Comparison of ENCODE assay signal across 21 cellular contexts in genomic region chr3:27244374-27244773, GRCh38.
DNase-seq lines count a peak whose midpoint lies in the region; ATAC-seq, FAIRE-seq and TF ChIP-seq lines count a peak whose summit lies in the region.
"Had no signal": no experiment of that assay in that cellular context is flagged by ENCODE, and none has a peak within 500 bp of the region (broad histone marks: within the 10 kb centered on the region; RNA-seq: fewer than 3 reads in every experiment).

No MANE protein-coding gene starts in this region.

- no peak overlapping the region for H3K27ac Mint-ChIP-seq in stimulated activated effector memory CD8-positive, alpha-beta T cell treated with anti-CD3 and anti-CD28 coated beads, Interleukin-12 subunit alpha, Interleukin-12 subunit beta, amount 100 ng/mL, for 72 hours
- no peak overlapping the region for H3K27ac Mint-ChIP-seq in endothelial cell (ENCODE audit: unreplicated experiment)

- FAIRE-seq in HepG2 (lab: Jason Lieb, UNC) (no peak), H1 (lab: Jason Lieb, UNC) (no peak)
- FAIRE-seq: D721Med, RCC 7860 had no signal

- H3K23me2 ChIP-seq in H1 (ENCODE audit: low read depth, low read length): no peaks in the 10 kb centered on the region

- H3K23ac ChIP-seq in H1 (ENCODE audit: insufficient read length): no peak overlapping the region

- H2BK5ac ChIP-seq in H1 (ENCODE audit: low read depth, low read length): no peak overlapping the region

- no peak overlapping the region for H4K8ac ChIP-seq in H1 (ENCODE audit: extremely low read depth, insufficient read depth, low read length)

- no peaks in the 10 kb centered on the region for H3K79me1 ChIP-seq in H1 (ENCODE audit: low read depth, low read length)

- H3K14ac ChIP-seq in H1 (ENCODE audit: insufficient read length): no peak overlapping the region

- CTCF ChIA-PET in HepG2 (lab: Yijun Ruan, JAX; ENCODE audit: low intra/inter-chr PET ratio, low total read pairs) (no interaction called here), H1 (lab: Charles Lee; ENCODE audit: partially characterized antibody) (interaction anchor here (1.1 to 2.2 kb wide), 5 partner anchors 10 to 98 kb away, joined by 3 to 7 read pairs (median 5); no protein-coding TSS in a partner anchor)

- H2BK120ac ChIP-seq in H1 (replicated peaks; ENCODE audit: low read depth, low read length): no peak overlapping the region

- H2BK20ac ChIP-seq in H1 (ENCODE audit: low read length): no peak overlapping the region

- no peak for TF ChIP-seq POLR2A in HepG2 (IDR thresholded peaks at IDR 0.05; ENCODE audit: insufficient read depth in 1 of 2, low read depth in 2 of 2, low read length in 2 of 2)
- no peak for TF ChIP-seq POLR2A in right lobe of liver (IDR thresholded peaks at IDR 0.05)
- TF ChIP-seq POLR2A in NB4 (IDR thresholded peaks at IDR 0.05; ENCODE audit: extremely low read depth, insufficient read length): no peak
- no peak for TF ChIP-seq POLR2A in H1 (IDR thresholded peaks at IDR 0.05; ENCODE audit: control extremely low read depth in 1 of 2, low read depth in 2 of 2, low read length in 2 of 2)

- WGBS in HepG2 (ENCODE audit: low lambda C conversion rate): 62% methylated on average over 2 of the region's 2 CpGs
- 54% methylated on average over 1 of the region's 2 CpGs for WGBS in right lobe of liver (ENCODE audit: insufficient coverage, low coverage, low lambda C conversion rate, missing lambda C conversion rate)
- 66% methylated on average over 2 of the region's 2 CpGs; no CpG with 5 or more reads in 1 of the 2 experiments for WGBS in H1 (ENCODE audit: extremely low coverage in 1 of 2, insufficient coverage in 1 of 2, insufficient read length in 1 of 2, insufficient replicate concordance in 2 of 2, low coverage in 1 of 2, low lambda C conversion rate in 2 of 2, missing lambda C conversion rate in 1 of 2), 2 experiments

- H3K4me1 ChIP-seq in HepG2 (ENCODE audit: insufficient read depth, low read length): no peaks in the 10 kb centered on the region
- no peaks in the 10 kb centered on the region for H3K4me1 ChIP-seq in right lobe of liver
- no peaks in the 10 kb centered on the region for H3K4me1 ChIP-seq in H1 (replicated peaks in 1 of 4; ENCODE audit: control insufficient read depth in 3 of 4, insufficient read depth in 4 of 4, low read length in 3 of 4)

- H3K4me3 ChIP-seq in HepG2 (replicated peaks in 1 of 3; ENCODE audit: insufficient read depth in 1 of 3, low read depth in 2 of 3, low read length in 3 of 3) (no peak overlapping the region), right lobe of liver (no peak overlapping the region), NB4 (ENCODE audit: low read depth, low read length) (no peak overlapping the region), H1 (ENCODE audit: extremely low read depth in 1 of 4, insufficient read depth in 2 of 4, low read depth in 3 of 4, low read length in 4 of 4) (no peak overlapping the region)
- H3K4me3 ChIP-seq: SK-N-MC had no signal

- no peaks in the 10 kb centered on the region for H3K4me1 Mint-ChIP-seq in stimulated activated effector memory CD8-positive, alpha-beta T cell treated with anti-CD3 and anti-CD28 coated beads, Interleukin-12 subunit alpha, Interleukin-12 subunit beta, amount 100 ng/mL, for 72 hours
- H3K4me1 Mint-ChIP-seq in endothelial cell (ENCODE audit: unreplicated experiment): no peaks in the 10 kb centered on the region
- H3K4me1 Mint-ChIP-seq: CD8-positive, alpha-beta memory T cell had no signal

- H3K9ac ChIP-seq in HepG2 (ENCODE audit: insufficient read depth, low read depth, low read length) (no peak overlapping the region), H1 (replicated peaks in 1 of 4; ENCODE audit: extremely low read depth in 1 of 4, low read depth in 3 of 4, low read length in 3 of 4) (no peak overlapping the region)

- ATAC-seq in HepG2 (no peak; the same call in 2 of the 3 replicates), right lobe of liver (no peak), GM18519 (IDR thresholded peaks at IDR 0.05; ENCODE audit: low FRiP score, unreplicated experiment) (no peak)
- peak; percentile 34 for ATAC-seq in stimulated activated effector memory CD8-positive, alpha-beta T cell treated with anti-CD3 and anti-CD28 coated beads, Interleukin-12 subunit alpha, Interleukin-12 subunit beta, amount 100 ng/mL, for 72 hours

- BruUV-seq in HepG2 (replicated peaks; lab: Mats Ljungman, UMichigan): no TSS peak

- POLR2A ChIA-PET in HepG2 (lab: Yijun Ruan, JAX): no interaction called here
- POLR2A ChIA-PET in H1 (lab: Charles Lee; ENCODE audit: partially characterized antibody): no interaction called here

- intact Hi-C loops in HepG2 (cut with micrococcal nuclease; ENCODE audit: unreplicated experiment): no loop called here
- intact Hi-C loops in right lobe of liver (cut with DNase I): no loop called here

- no peaks in the 10 kb centered on the region for H3K36me3 Mint-ChIP-seq in stimulated activated effector memory CD8-positive, alpha-beta T cell treated with anti-CD3 and anti-CD28 coated beads, Interleukin-12 subunit alpha, Interleukin-12 subunit beta, amount 100 ng/mL, for 72 hours
- H3K36me3 Mint-ChIP-seq in endothelial cell (ENCODE audit: low read depth, unreplicated experiment): no peaks in the 10 kb centered on the region

- no peak overlapping the region for H4K5ac ChIP-seq in H1 (ENCODE audit: insufficient read length, low read depth, low read length)

- no peak overlapping the region for H3K18ac ChIP-seq in H1 (ENCODE audit: extremely low read depth, low read length)

- no peak overlapping the region for H2BK12ac ChIP-seq in H1 (ENCODE audit: low read depth, low read length)

- H3K4me3 Mint-ChIP-seq in stimulated activated effector memory CD8-positive, alpha-beta T cell treated with anti-CD3 and anti-CD28 coated beads, Interleukin-12 subunit alpha, Interleukin-12 subunit beta, amount 100 ng/mL, for 72 hours: no peak overlapping the region
- H3K4me3 Mint-ChIP-seq in endothelial cell (ENCODE audit: unreplicated experiment): no peak overlapping the region
- H3K4me3 Mint-ChIP-seq: CD8-positive, alpha-beta memory T cell had no signal

- no peak overlapping the region for H3K27ac ChIP-seq in HepG2 (ENCODE audit: extremely low read length, insufficient read depth, low read length)
- no peak overlapping the region for H3K27ac ChIP-seq in right lobe of liver
- H3K27ac ChIP-seq in H1 (ENCODE audit: low read depth, low read length): no peak overlapping the region
- H3K27ac ChIP-seq: 22Rv1, SK-N-MC had no signal

- no peak overlapping the region for H2AFZ ChIP-seq in HepG2 (ENCODE audit: low read length)
- H2AFZ ChIP-seq in H1 (ENCODE audit: low read length): no peak overlapping the region

- DNase-seq in HepG2 (ENCODE audit: low spot score) (no peak), right lobe of liver (no peak), NB4 (ENCODE audit: low read depth) (peak; percentile 6), H1 (ENCODE audit: low read depth in 1 of 2, low spot score in 2 of 2) (no peak), endothelial cell (ENCODE audit: low spot score) (no peak), DMS 273 treated with DMSO at 0.1 percent for 48 hours (lab: John Stamatoyannopoulos, UW) (no peak)
- DNase-seq in stimulated activated effector memory CD8-positive, alpha-beta T cell treated with anti-CD3 and anti-CD28 coated beads, Interleukin-12 subunit alpha, Interleukin-12 subunit beta, amount 100 ng/mL, for 72 hours (ENCODE audit: low spot score in 2 of 2): no peak
- DNase-seq: CD8-positive, alpha-beta memory T cell; DMS79 treated with DMSO at 0.1 percent for 48 hours; GF-D8; IMR-90; Karpas-422; NCI-H187 treated with DMSO at 0.1 percent for 48 hours; NCI-H2171; NCI-H446; Right ventricle myocardium superior had no signal

- H3K4ac ChIP-seq in H1 (replicated peaks; ENCODE audit: insufficient read length, low read depth, low read length): no peak overlapping the region

- no peak overlapping the region for H4K91ac ChIP-seq in H1 (replicated peaks; ENCODE audit: insufficient read length, low read length)

- H3K9me3 Mint-ChIP-seq in stimulated activated effector memory CD8-positive, alpha-beta T cell treated with anti-CD3 and anti-CD28 coated beads, Interleukin-12 subunit alpha, Interleukin-12 subunit beta, amount 100 ng/mL, for 72 hours: peaks cover 10% of the 10 kb centered on the region
- no peaks in the 10 kb centered on the region for H3K9me3 Mint-ChIP-seq in endothelial cell (ENCODE audit: unreplicated experiment)

- H3K27me3 ChIP-seq in HepG2 (ENCODE audit: control insufficient read depth in 1 of 2, insufficient read depth in 2 of 2, low read length in 2 of 2): no peaks in the 10 kb centered on the region
- H3K27me3 ChIP-seq in right lobe of liver: no peaks in the 10 kb centered on the region
- H3K27me3 ChIP-seq in H1 (replicated peaks in 1 of 4; ENCODE audit: control insufficient read depth in 3 of 4, extremely low read depth in 1 of 4, insufficient read depth in 3 of 4, low read length in 3 of 4): no peaks in the 10 kb centered on the region

- H3K56ac ChIP-seq in H1 (replicated peaks; ENCODE audit: insufficient read length, low read depth, low read length): no peak overlapping the region

- H3K36me3 ChIP-seq in HepG2 (replicated peaks in 1 of 2; ENCODE audit: control insufficient read depth in 1 of 2, insufficient read depth in 2 of 2, low read length in 2 of 2): no peaks in the 10 kb centered on the region
- H3K36me3 ChIP-seq in right lobe of liver: no peaks in the 10 kb centered on the region
- H3K36me3 ChIP-seq in H1 (ENCODE audit: control insufficient read depth in 2 of 4, insufficient read depth in 4 of 4, low read length in 3 of 4): no peaks in the 10 kb centered on the region

- in situ Hi-C loops in HepG2 (cut with HindIII; ENCODE audit: extremely low pct_ligation_motif_present, low pct_unique_long_range_greater_than_20kb): no loop called here

- peaks cover 2% of the 10 kb centered on the region for H3K27me3 Mint-ChIP-seq in endothelial cell (ENCODE audit: unreplicated experiment)

- TF ChIP-seq EP300 in HepG2 (IDR thresholded peaks at IDR 0.05; ENCODE audit: low read depth in 2 of 2, low read length in 2 of 2) (no peak), HepG2 (CRISPR knock-in tag; IDR thresholded peaks at IDR 0.05; ENCODE audit: borderline replicate concordance) (no peak), H1 (IDR thresholded peaks at IDR 0.05; ENCODE audit: borderline replicate concordance in 1 of 2, low read depth in 2 of 2, low read length in 2 of 2) (no peak)

- H4K20me1 ChIP-seq in HepG2 (ENCODE audit: insufficient read depth, low read length) (no peaks in the 10 kb centered on the region), H1 (replicated peaks in 1 of 2; ENCODE audit: control insufficient read depth in 1 of 2, insufficient read depth in 2 of 2, low read length in 2 of 2) (no peaks in the 10 kb centered on the region)

- no peaks in the 10 kb centered on the region for H3K79me2 ChIP-seq in HepG2 (ENCODE audit: insufficient read depth, low read length)
- H3K79me2 ChIP-seq in H1 (ENCODE audit: control insufficient read depth in 1 of 2, insufficient read depth in 2 of 2, low read length in 2 of 2): no peaks in the 10 kb centered on the region

- TF ChIP-seq RAD21 in HepG2 (CRISPR knock-in tag; IDR thresholded peaks at IDR 0.05): no peak
- peak; percentile 23 to 31; a peak in 2 of 4 replicates for TF ChIP-seq RAD21 in H1 (IDR thresholded peaks at IDR 0.05 in 1 of 2, conservative IDR thresholded peaks at IDR 0.05 in 1 of 2; ENCODE audit: low read depth in 2 of 2, low read length in 2 of 2)

- H3K9me3 ChIP-seq in HepG2 (ENCODE audit: low read length): 0 out of 2 replicates have a peak, but pooled peaks cover under 1% of the 10 kb centered on the region
- H3K9me3 ChIP-seq in right lobe of liver: no peaks in the 10 kb centered on the region
- no peaks in the 10 kb centered on the region for H3K9me3 ChIP-seq in H1 (ENCODE audit: insufficient read depth in 2 of 2, low read depth in 1 of 2, low read length in 1 of 2)

- H2AK5ac ChIP-seq in H1 (ENCODE audit: low read depth, low read length): no peak overlapping the region

- H2BK15ac ChIP-seq in H1 (ENCODE audit: low read length): no peak overlapping the region

- H3K4me2 ChIP-seq in HepG2 (ENCODE audit: low read depth, low read length): no peak overlapping the region
- H3K4me2 ChIP-seq in H1 (ENCODE audit: insufficient read depth in 1 of 2, low read depth in 2 of 2, low read length in 2 of 2): no peak overlapping the region

- peak; percentile 35 for TF ChIP-seq CTCF in HepG2 (CRISPR knock-in tag; IDR thresholded peaks at IDR 0.05)
- TF ChIP-seq CTCF in right lobe of liver (IDR thresholded peaks at IDR 0.05): no peak
- peak; percentile 20 for TF ChIP-seq CTCF in NB4 (IDR thresholded peaks at IDR 0.05; ENCODE audit: low read depth, low read length)
- TF ChIP-seq CTCF in H1 (IDR thresholded peaks at IDR 0.05; ENCODE audit: control extremely low read depth in 1 of 3, insufficient read depth in 1 of 3, low read depth in 1 of 3, low read length in 3 of 3): peak in 1 of 3 experiments; percentile 35; a peak in 1 of 4 replicates
- TF ChIP-seq CTCF in endothelial cell (IDR thresholded peaks at IDR 0.05; ENCODE audit: unreplicated experiment): no peak

Comparison
In these comparisons a context has a peak if more than half of its experiments do, and no peak if none do; other contexts are left out.
1. CTCF ChIP-seq: peak in HepG2 (single experiment) and NB4 (single experiment); none in right lobe of liver (0 of 4) and endothelial cell (single experiment).
2. Of the 41 proteins assayed by ChIP-seq in both HepG2 and H1: peak only in HepG2: none; only in H1: RAD21; in both: none; in neither: 39; mixed calls (peak in some experiments, not most) for 1.